Comparison of ENCODE assay signal across 1 cellular context in the genomic region with DNA sequence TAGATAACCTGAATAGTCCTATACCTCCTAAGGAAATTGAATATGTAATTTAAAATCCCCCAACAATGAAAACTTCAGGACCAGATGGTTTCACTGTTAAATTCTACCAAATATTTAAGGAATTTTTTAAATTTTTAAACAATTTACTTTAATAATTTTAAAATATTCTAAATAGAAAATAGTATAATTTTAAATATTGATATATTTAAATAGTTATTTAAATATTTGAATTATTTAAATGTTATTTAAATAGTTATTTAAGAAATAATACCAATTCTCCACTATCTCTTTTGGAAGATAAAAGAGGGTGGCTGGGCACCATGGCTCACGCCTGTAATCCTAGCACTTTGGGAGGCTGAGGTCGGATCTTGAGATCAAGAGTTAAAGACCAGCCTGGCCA.
A peak's percentile ranks its signal among the peaks of the same experiment; 100 is the strongest.
DNase-seq lines count a peak whose midpoint lies in the region; ATAC-seq and TF ChIP-seq lines count a peak whose summit lies in the region.
"Not testable (repeated sequence)": the region's sequence is repeated elsewhere in the genome, so short reads cannot be mapped to it uniquely, and the experiment has no call there.

No MANE protein-coding gene starts in this region.

- CTCF ChIA-PET in WTC11 (lab: Charles Lee), result not testable (repeated sequence)

- not testable (repeated sequence) for DNase-seq in WTC11 (ENCODE audit: low spot score)

- not testable (repeated sequence) for TF ChIP-seq CTCF in WTC11 (IDR thresholded peaks at IDR 0.05)

- H3K9me3 Mint-ChIP-seq in WTC11, result not testable (repeated sequence)

- H3K27ac Mint-ChIP-seq in WTC11, result not testable (repeated sequence)

- H3K27me3 Mint-ChIP-seq in WTC11 (ENCODE audit: low read depth), result not testable (repeated sequence)

- not testable (repeated sequence) for H3K4me1 Mint-ChIP-seq in WTC11

- H3K4me3 Mint-ChIP-seq in WTC11, result not testable (repeated sequence)

- H3K36me3 Mint-ChIP-seq in WTC11, result peaks cover 29% of the 10 kb centered on the region

- not testable (repeated sequence) for ATAC-seq in WTC11

- POLR2A ChIA-PET in WTC11 (lab: Charles Lee), result not testable (repeated sequence)

TF ChIP-seq in WTC11, 78 proteins besides CTCF, POLR2A, EP300 and RAD21:
- TF ChIP-seq HMGA2 (CRISPR knock-in tag; IDR thresholded peaks at IDR 0.05), result peak; percentile 92
